Comparison of ENCODE assay signal across 1 cellular context in the genomic region with DNA sequence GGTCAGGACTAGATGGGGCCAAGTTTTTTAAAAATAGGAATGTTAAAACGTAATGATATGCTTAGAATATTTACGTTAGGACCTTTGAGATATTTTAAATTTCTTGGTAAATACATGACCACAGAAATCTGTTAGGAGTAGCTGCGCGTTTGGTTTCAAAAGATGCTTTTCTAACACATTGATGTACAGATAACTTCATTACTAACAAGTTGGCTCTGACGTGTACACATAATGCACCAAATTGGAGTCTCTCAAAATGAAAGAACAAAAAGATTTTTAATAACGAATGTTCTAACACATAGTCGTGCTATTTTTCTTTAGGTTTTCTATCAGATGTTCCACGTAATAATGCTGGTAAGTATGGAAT.
A peak's percentile ranks its signal among the peaks of the same experiment; 100 is the strongest.
TF ChIP-seq lines count a peak whose summit lies in the region.

No MANE protein-coding gene starts in this region.

TF ChIP-seq in HepG2, 621 proteins besides CTCF, POLR2A, EP300 and RAD21:
- TF ChIP-seq CREB1 (IDR thresholded peaks at IDR 0.05), result peak; percentile 6; the same call in 1 of the 2 replicates
- no peak for TF ChIP-seq CREB1 (CRISPR knock-in tag; IDR thresholded peaks at IDR 0.05)
- TF ChIP-seq MTF1 (CRISPR knock-in tag; IDR thresholded peaks at IDR 0.05), result 0 out of 2 replicates have a peak, but pooled peaks have one; percentile 4
- TF ChIP-seq ZFYVE20 (CRISPR knock-in tag; IDR thresholded peaks at IDR 0.05; ENCODE audit: borderline replicate concordance, low read depth), result no peak
- 0 out of 2 replicates have a peak, but pooled peaks have one; percentile 15 for TF ChIP-seq AFF4 (CRISPR knock-in tag; IDR thresholded peaks at IDR 0.05)
- TF ChIP-seq ZMYM2 (CRISPR knock-in tag; IDR thresholded peaks at IDR 0.05), result 0 out of 2 replicates have a peak, but pooled peaks have one; percentile 9
- TF ChIP-seq, protein P1, sequence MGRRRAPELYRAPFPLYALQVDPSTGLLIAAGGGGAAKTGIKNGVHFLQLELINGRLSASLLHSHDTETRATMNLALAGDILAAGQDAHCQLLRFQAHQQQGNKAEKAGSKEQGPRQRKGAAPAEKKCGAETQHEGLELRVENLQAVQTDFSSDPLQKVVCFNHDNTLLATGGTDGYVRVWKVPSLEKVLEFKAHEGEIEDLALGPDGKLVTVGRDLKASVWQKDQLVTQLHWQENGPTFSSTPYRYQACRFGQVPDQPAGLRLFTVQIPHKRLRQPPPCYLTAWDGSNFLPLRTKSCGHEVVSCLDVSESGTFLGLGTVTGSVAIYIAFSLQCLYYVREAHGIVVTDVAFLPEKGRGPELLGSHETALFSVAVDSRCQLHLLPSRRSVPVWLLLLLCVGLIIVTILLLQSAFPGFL (CRISPR knock-in tag; IDR thresholded peaks at IDR 0.05), result no peak
- 0 out of 2 replicates have a peak, but pooled peaks have one; percentile 3 for TF ChIP-seq TBP (CRISPR knock-in tag; IDR thresholded peaks at IDR 0.05)
- no peak for TF ChIP-seq ZNF317 (CRISPR knock-in tag; IDR thresholded peaks at IDR 0.05)
- TF ChIP-seq, protein P2, sequence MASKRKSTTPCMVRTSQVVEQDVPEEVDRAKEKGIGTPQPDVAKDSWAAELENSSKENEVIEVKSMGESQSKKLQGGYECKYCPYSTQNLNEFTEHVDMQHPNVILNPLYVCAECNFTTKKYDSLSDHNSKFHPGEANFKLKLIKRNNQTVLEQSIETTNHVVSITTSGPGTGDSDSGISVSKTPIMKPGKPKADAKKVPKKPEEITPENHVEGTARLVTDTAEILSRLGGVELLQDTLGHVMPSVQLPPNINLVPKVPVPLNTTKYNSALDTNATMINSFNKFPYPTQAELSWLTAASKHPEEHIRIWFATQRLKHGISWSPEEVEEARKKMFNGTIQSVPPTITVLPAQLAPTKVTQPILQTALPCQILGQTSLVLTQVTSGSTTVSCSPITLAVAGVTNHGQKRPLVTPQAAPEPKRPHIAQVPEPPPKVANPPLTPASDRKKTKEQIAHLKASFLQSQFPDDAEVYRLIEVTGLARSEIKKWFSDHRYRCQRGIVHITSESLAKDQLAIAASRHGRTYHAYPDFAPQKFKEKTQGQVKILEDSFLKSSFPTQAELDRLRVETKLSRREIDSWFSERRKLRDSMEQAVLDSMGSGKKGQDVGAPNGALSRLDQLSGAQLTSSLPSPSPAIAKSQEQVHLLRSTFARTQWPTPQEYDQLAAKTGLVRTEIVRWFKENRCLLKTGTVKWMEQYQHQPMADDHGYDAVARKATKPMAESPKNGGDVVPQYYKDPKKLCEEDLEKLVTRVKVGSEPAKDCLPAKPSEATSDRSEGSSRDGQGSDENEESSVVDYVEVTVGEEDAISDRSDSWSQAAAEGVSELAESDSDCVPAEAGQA (IDR thresholded peaks at IDR 0.05; ENCODE audit: low read depth), result no peak
- TF ChIP-seq, protein P2 (CRISPR knock-in tag; IDR thresholded peaks at IDR 0.05; ENCODE audit: borderline replicate concordance), result 0 out of 2 replicates have a peak, but pooled peaks have one; percentile 12
- TF ChIP-seq HNF4A (CRISPR knock-in tag; IDR thresholded peaks at IDR 0.05), result 0 out of 2 replicates have a peak, but pooled peaks have one; percentile 0
- TF ChIP-seq, protein P3, sequence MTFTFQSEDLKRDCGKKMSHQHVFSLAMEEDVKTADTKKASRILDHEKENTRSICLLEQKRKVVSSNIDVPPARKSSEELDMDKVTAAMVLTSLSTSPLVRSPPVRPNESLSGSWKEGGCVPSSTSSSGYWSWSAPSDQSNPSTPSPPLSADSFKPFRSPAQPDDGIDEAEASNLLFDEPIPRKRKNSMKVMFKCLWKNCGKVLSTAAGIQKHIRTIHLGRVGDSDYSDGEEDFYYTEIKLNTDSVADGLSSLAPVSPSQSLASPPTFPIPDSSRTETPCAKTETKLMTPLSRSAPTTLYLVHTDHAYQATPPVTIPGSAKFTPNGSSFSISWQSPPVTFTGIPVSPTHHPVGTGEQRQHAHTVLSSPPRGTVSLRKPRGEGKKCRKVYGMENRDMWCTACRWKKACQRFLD (CRISPR knock-in tag; IDR thresholded peaks at IDR 0.05; ENCODE audit: borderline replicate concordance), result 0 out of 2 replicates have a peak, but pooled peaks have one; percentile 9
- TF ChIP-seq JUN (CRISPR knock-in tag; IDR thresholded peaks at IDR 0.05), result no peak
- TF ChIP-seq MED1 (CRISPR knock-in tag; IDR thresholded peaks at IDR 0.05), result no peak
- TF ChIP-seq ZNF800 (CRISPR knock-in tag; IDR thresholded peaks at IDR 0.05), result no peak
- no peak for TF ChIP-seq ZNF230 (CRISPR knock-in tag; IDR thresholded peaks at IDR 0.05)
- no peak for TF ChIP-seq TBX2 (CRISPR knock-in tag; IDR thresholded peaks at IDR 0.05; ENCODE audit: borderline replicate concordance)
- TF ChIP-seq NFIC (IDR thresholded peaks at IDR 0.05; ENCODE audit: low read length), result peak; percentile 31; the same call in 1 of the 2 replicates
- TF ChIP-seq ZNF335 (CRISPR knock-in tag; IDR thresholded peaks at IDR 0.05), result no peak
